ENCODE assay signal across 23 cellular contexts in the genomic region with DNA sequence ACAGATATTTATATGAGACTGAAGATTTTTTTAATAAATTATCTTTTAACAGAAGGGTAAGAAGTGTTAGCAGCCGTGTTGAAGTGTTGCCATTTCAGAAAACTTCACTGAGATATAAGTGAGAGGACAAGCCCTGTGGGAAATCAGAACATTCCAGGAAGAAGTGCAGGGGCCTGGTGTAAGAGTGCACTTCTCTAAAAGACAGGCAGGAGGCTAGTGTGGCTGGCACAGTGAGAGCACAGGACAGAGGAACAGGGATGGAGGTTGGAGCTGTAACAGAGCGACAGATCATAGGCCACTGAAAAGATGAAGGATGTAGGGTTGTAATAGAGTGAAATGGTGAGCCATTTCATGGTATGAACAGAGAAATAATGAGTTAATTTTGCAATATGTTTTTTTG.
DNase-seq lines count a peak whose midpoint lies in the region; ATAC-seq and TF ChIP-seq lines count a peak whose summit lies in the region.
"Had no signal": no experiment of that assay in that cellular context is flagged by ENCODE, and none has a peak within 500 bp of the region (broad histone marks: within the 10 kb centered on the region; RNA-seq: fewer than 3 reads in every experiment).

No MANE protein-coding gene starts in this region.

- CTCF ChIA-PET in HEK293T (lab: Yijun Ruan, JAX) = no interaction called here

- no peaks in the 10 kb centered on the region for H3K4me1 ChIP-seq in left lung
- H3K4me1 ChIP-seq: psoas muscle had no signal

- no peaks in the 10 kb centered on the region for H3K27me3 ChIP-seq in left lung
- H3K27me3 ChIP-seq: heart right ventricle had no signal

- H3K9me3 ChIP-seq in left lung = no peaks in the 10 kb centered on the region
- H3K9me3 ChIP-seq: heart right ventricle, psoas muscle had no signal

- POLR2A ChIA-PET in HEK293T (lab: Yijun Ruan, JAX) = no interaction called here

- ATAC-seq in GM21381 (IDR thresholded peaks at IDR 0.05; ENCODE audit: unreplicated experiment) (no peak), left lung (no peak), GM21423 (IDR thresholded peaks at IDR 0.05; ENCODE audit: unreplicated experiment) (no peak)
- ATAC-seq: K562, psoas muscle had no signal

- intact Hi-C loops in left lung (cut with DNase I) = no loop called here

- H3K27ac ChIP-seq in left lung = no peak overlapping the region
- H3K27ac ChIP-seq: epithelial cell of prostate, heart right ventricle, psoas muscle had no signal

- DNase-seq in EH (ENCODE audit: low read depth) (peak; percentile 46), HEK293T (ENCODE audit: extremely low spot score) (peak; percentile 20), cardiac fibroblast (ENCODE audit: low read depth in 2 of 2) (peak in 1 of 2 donors; percentile 13), iPS-NIHi11 (ENCODE audit: low spot score) (peak; percentile 26), left lung (no peak)
- DNase-seq in activated CD8-positive, alpha-beta memory T cell treated with anti-CD3 and anti-CD28 coated beads, Interleukin-2, amount 50 U/mL, for 4 hours = no peak
- DNase-seq: activated CD4-positive, alpha-beta memory T cell treated with anti-CD3 and anti-CD28 coated beads for 36 hours; activated CD4-positive, CD25-positive, alpha-beta regulatory T cell treated with anti-CD3 and anti-CD28 coated beads, Interleukin-2, amount 50 U/mL, for 72 hours; C1 segment of cervical spinal cord; COR-L47; DMS53; heart right ventricle; naive B cell; NCI-H1417; NCI-H2081; NCI-H2227 treated with DMSO at 0.1 percent for 48 hours; NCI-H774; psoas muscle; stimulated activated naive CD4-positive, alpha-beta T cell treated with Interleukin-2 at 50 U/mL for 16 hours had no signal

- H3K4me3 ChIP-seq in cardiac fibroblast (replicated peaks in 1 of 2; ENCODE audit: low read depth in 2 of 2, low read length in 2 of 2) = no peak overlapping the region
- H3K4me3 ChIP-seq in left lung = no peak overlapping the region
- H3K4me3 ChIP-seq: heart right ventricle, K562, psoas muscle had no signal

- H3K36me3 ChIP-seq in left lung = no peaks in the 10 kb centered on the region
- H3K36me3 ChIP-seq: heart right ventricle had no signal

- TF ChIP-seq CTCF in cardiac fibroblast (IDR thresholded peaks at IDR 0.05; ENCODE audit: low read depth, low read length) = peak; percentile 15
- TF ChIP-seq CTCF in left lung (IDR thresholded peaks at IDR 0.05) = no peak

TF ChIP-seq in HEK293T, 16 proteins besides CTCF, POLR2A, EP300 and RAD21:
- TF ChIP-seq FOXA1 (IDR thresholded peaks at IDR 0.05) (no peak), L3MBTL2 (conservative IDR thresholded peaks at IDR 0.05) (no peak), LEF1 (IDR thresholded peaks at IDR 0.05; ENCODE audit: borderline replicate concordance) (no peak), TARDBP (IDR thresholded peaks at IDR 0.05) (no peak), ELF4 (IDR thresholded peaks at IDR 0.05) (no peak), SUZ12 (IDR thresholded peaks at IDR 0.05) (no peak), CTBP1 (IDR thresholded peaks at IDR 0.05; ENCODE audit: borderline replicate concordance) (no peak), FOXK2 (IDR thresholded peaks at IDR 0.05) (no peak), BHLHE40 (IDR thresholded peaks at IDR 0.05; ENCODE audit: borderline replicate concordance) (no peak), HDGF (IDR thresholded peaks at IDR 0.05; ENCODE audit: borderline replicate concordance) (no peak), ARNT (IDR thresholded peaks at IDR 0.05) (no peak), FOXM1 (IDR thresholded peaks at IDR 0.05; ENCODE audit: borderline replicate concordance) (no peak), ZNF384 (IDR thresholded peaks at IDR 0.05) (no peak), SP1 (IDR thresholded peaks at IDR 0.05) (no peak), NFRKB (IDR thresholded peaks at IDR 0.05) (no peak)
- TF ChIP-seq, protein P1, sequence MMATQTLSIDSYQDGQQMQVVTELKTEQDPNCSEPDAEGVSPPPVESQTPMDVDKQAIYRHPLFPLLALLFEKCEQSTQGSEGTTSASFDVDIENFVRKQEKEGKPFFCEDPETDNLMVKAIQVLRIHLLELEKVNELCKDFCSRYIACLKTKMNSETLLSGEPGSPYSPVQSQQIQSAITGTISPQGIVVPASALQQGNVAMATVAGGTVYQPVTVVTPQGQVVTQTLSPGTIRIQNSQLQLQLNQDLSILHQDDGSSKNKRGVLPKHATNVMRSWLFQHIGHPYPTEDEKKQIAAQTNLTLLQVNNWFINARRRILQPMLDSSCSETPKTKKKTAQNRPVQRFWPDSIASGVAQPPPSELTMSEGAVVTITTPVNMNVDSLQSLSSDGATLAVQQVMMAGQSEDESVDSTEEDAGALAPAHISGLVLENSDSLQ (IDR thresholded peaks at IDR 0.05) = no peak

Comparison
In these comparisons a context has a peak if more than half of its experiments do, and no peak if none do; other contexts are left out.
1. DNase-seq: peak in EH (single experiment), HEK293T (single experiment) and iPS-NIHi11 (single experiment); none in activated CD8-positive, alpha-beta memory T cell treated with anti-CD3 and anti-CD28 coated beads, Interleukin-2, amount 50 U/mL, for 4 hours (single experiment) and left lung (0 of 2).